ENCODE assay signal across 13 cellular contexts in the genomic region with DNA sequence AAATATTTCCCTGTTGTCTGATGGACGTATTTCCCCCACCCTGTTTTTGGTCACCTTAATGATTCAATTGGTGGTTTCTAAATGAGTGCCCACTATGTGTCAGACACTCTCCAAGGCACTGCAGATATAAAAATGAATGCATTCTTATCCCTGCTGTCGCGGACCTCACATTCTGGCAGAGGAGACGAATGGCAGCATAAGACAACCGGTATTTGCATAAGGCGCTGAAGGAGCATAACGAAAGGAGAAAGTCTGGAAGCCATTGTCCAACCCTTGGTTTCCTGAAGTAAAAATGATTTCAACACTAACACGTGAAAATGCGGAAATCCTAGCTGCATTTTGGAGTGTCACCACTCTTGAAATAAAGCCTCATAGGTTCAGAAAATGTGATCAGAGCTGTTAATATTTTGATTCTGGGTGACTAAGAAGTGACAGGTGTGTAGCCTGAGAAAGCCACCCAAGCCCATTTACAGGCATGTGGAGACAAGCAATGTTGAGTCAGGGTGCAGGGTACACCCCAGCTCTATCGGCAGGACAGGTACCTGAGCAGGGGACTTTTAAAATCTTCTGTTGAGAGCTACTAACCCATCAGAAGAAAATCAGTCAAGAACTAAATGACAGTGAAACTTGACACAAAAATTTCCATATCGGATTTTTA. TPM values are rescaled to one million over a fixed set of nuclear protein-coding genes. Genes with fewer than 3 reads are reported as not detected.
DNase-seq lines count a peak whose midpoint lies in the region; ATAC-seq lines count a peak whose summit lies in the region.
"Had no signal": no experiment of that assay in that cellular context is flagged by ENCODE, and none has a peak within 500 bp of the region (broad histone marks: within the 10 kb centered on the region; RNA-seq: fewer than 3 reads in every experiment).

No MANE protein-coding gene starts in this region.

- H3K4me3 Mint-ChIP-seq in activated CD4-positive, alpha-beta memory T cell treated with anti-CD3 and anti-CD28 coated beads for 36 hours = no peak overlapping the region
- no peak overlapping the region for H3K4me3 Mint-ChIP-seq in activated CD4-positive, alpha-beta memory T cell treated with anti-CD3 and anti-CD28 coated beads, Interleukin-2, amount 10 ng/mL, durations not matched to agents 7 days and 5 days
- H3K4me3 Mint-ChIP-seq in stimulated activated effector memory CD8-positive, alpha-beta T cell treated with anti-CD3 and anti-CD28 coated beads, Interleukin-12 subunit alpha, Interleukin-12 subunit beta, amount 100 ng/mL, for 72 hours = peak overlapping the region; percentile 27
- H3K4me3 Mint-ChIP-seq: activated CD8-positive, alpha-beta memory T cell treated with anti-CD3 and anti-CD28 coated beads, Interleukin-2, amount 10 ng/mL, durations not matched to agents 7 days and 5 days had no signal

- H3K4me1 Mint-ChIP-seq in activated CD4-positive, alpha-beta memory T cell treated with anti-CD3 and anti-CD28 coated beads for 36 hours (ENCODE audit: low read depth) = peaks cover 48% of the 10 kb centered on the region
- H3K4me1 Mint-ChIP-seq in activated CD4-positive, alpha-beta memory T cell treated with anti-CD3 and anti-CD28 coated beads, Interleukin-2, amount 10 ng/mL, durations not matched to agents 7 days and 5 days = peaks cover 59% of the 10 kb centered on the region
- H3K4me1 Mint-ChIP-seq in stimulated activated effector memory CD8-positive, alpha-beta T cell treated with anti-CD3 and anti-CD28 coated beads, Interleukin-12 subunit alpha, Interleukin-12 subunit beta, amount 100 ng/mL, for 72 hours = peaks cover 26% of the 10 kb centered on the region

- peak; percentile 36 for ATAC-seq in GM21619 (IDR thresholded peaks at IDR 0.05; ENCODE audit: unreplicated experiment)
- peak; percentile 93 for ATAC-seq in stimulated activated effector memory CD8-positive, alpha-beta T cell treated with anti-CD3 and anti-CD28 coated beads, Interleukin-12 subunit alpha, Interleukin-12 subunit beta, amount 100 ng/mL, for 72 hours
- ATAC-seq: activated CD8-positive, alpha-beta memory T cell treated with anti-CD3 and anti-CD28 coated beads, Interleukin-2, amount 10 ng/mL, durations not matched to agents 7 days and 5 days; left lung had no signal

- intact Hi-C loops in activated CD4-positive, alpha-beta memory T cell treated with anti-CD3 and anti-CD28 coated beads for 36 hours (cut with micrococcal nuclease) = no loop called here

- peak; percentile 35 for DNase-seq in activated CD4-positive, alpha-beta memory T cell treated with anti-CD3 and anti-CD28 coated beads for 36 hours
- no peak for DNase-seq in activated CD4-positive, alpha-beta memory T cell treated with anti-CD3 and anti-CD28 coated beads, Interleukin-2, amount 10 ng/mL, durations not matched to agents 7 days and 5 days
- DNase-seq in NOMO-1 treated with dmso at 0.1 percent for 144 hours (lab: John Stamatoyannopoulos, UW; ENCODE audit: unreplicated experiment) = peak; percentile 40
- no peak for DNase-seq in stimulated activated effector memory CD8-positive, alpha-beta T cell treated with anti-CD3 and anti-CD28 coated beads, Interleukin-12 subunit alpha, Interleukin-12 subunit beta, amount 100 ng/mL, for 72 hours (ENCODE audit: low spot score in 2 of 2)
- DNase-seq in NCI-H345 treated with DMSO at 0.1 percent for 48 hours (lab: John Stamatoyannopoulos, UW; ENCODE audit: unreplicated experiment) = no peak
- no peak for DNase-seq in HCEC 1CT
- DNase-seq in COR-L47 (lab: John Stamatoyannopoulos, UW) = no peak
- DNase-seq: ACHN; activated CD8-positive, alpha-beta memory T cell treated with anti-CD3 and anti-CD28 coated beads, Interleukin-2, amount 10 ng/mL, durations not matched to agents 7 days and 5 days; foreskin fibroblast; left lung; stimulated activated CD8-positive, alpha-beta memory T cell treated with anti-CD3 and anti-CD28 coated beads, Interleukin-4, amount 100 ng/mL, for 48 hours had no signal

- POLR2A ChIA-PET in activated CD4-positive, alpha-beta memory T cell treated with anti-CD3 and anti-CD28 coated beads for 36 hours (lab: Charles Lee) = no interaction called here
- POLR2A ChIA-PET in activated CD4-positive, alpha-beta memory T cell treated with anti-CD3 and anti-CD28 coated beads, Interleukin-2, amount 10 ng/mL, durations not matched to agents 7 days and 5 days (lab: Charles Lee) = interaction anchor here (1.2 to 6.6 kb wide), 2 partner anchors 9 to 10 kb away, joined by 3 to 51 read pairs; partner anchors contain the start of gene GAB2

- no peaks in the 10 kb centered on the region for H3K27me3 Mint-ChIP-seq in activated CD4-positive, alpha-beta memory T cell treated with anti-CD3 and anti-CD28 coated beads for 36 hours
- H3K27me3 Mint-ChIP-seq in activated CD4-positive, alpha-beta memory T cell treated with anti-CD3 and anti-CD28 coated beads, Interleukin-2, amount 10 ng/mL, durations not matched to agents 7 days and 5 days = no peaks in the 10 kb centered on the region
- H3K27me3 Mint-ChIP-seq: activated CD8-positive, alpha-beta memory T cell treated with anti-CD3 and anti-CD28 coated beads, Interleukin-2, amount 10 ng/mL, durations not matched to agents 7 days and 5 days had no signal

- CTCF ChIA-PET in activated CD4-positive, alpha-beta memory T cell treated with anti-CD3 and anti-CD28 coated beads for 36 hours (lab: Charles Lee) = interaction anchor here (0.9 to 7.8 kb wide), 3 partner anchors 11 to 137 kb away, joined by 3 to 49 read pairs (median 26); partner anchors contain the start of gene GAB2
- CTCF ChIA-PET in activated CD4-positive, alpha-beta memory T cell treated with anti-CD3 and anti-CD28 coated beads, Interleukin-2, amount 10 ng/mL, durations not matched to agents 7 days and 5 days (lab: Charles Lee) = interaction anchor here (0.8 to 6.5 kb wide), 4 partner anchors 9 to 199 kb away, joined by 3 to 73 read pairs (median 4); partner anchors contain the start of gene GAB2

- no peak overlapping the region for H3K27ac Mint-ChIP-seq in activated CD4-positive, alpha-beta memory T cell treated with anti-CD3 and anti-CD28 coated beads for 36 hours
- H3K27ac Mint-ChIP-seq in activated CD4-positive, alpha-beta memory T cell treated with anti-CD3 and anti-CD28 coated beads, Interleukin-2, amount 10 ng/mL, durations not matched to agents 7 days and 5 days = no peak overlapping the region
- peak overlapping the region; percentile 18 for H3K27ac Mint-ChIP-seq in stimulated activated effector memory CD8-positive, alpha-beta T cell treated with anti-CD3 and anti-CD28 coated beads, Interleukin-12 subunit alpha, Interleukin-12 subunit beta, amount 100 ng/mL, for 72 hours
- H3K27ac Mint-ChIP-seq: activated CD8-positive, alpha-beta memory T cell treated with anti-CD3 and anti-CD28 coated beads, Interleukin-2, amount 10 ng/mL, durations not matched to agents 7 days and 5 days had no signal

- no peaks in the 10 kb centered on the region for H3K9me3 Mint-ChIP-seq in activated CD4-positive, alpha-beta memory T cell treated with anti-CD3 and anti-CD28 coated beads for 36 hours
- peaks cover 2% of the 10 kb centered on the region for H3K9me3 Mint-ChIP-seq in activated CD4-positive, alpha-beta memory T cell treated with anti-CD3 and anti-CD28 coated beads, Interleukin-2, amount 10 ng/mL, durations not matched to agents 7 days and 5 days
- no peaks in the 10 kb centered on the region for H3K9me3 Mint-ChIP-seq in stimulated activated effector memory CD8-positive, alpha-beta T cell treated with anti-CD3 and anti-CD28 coated beads, Interleukin-12 subunit alpha, Interleukin-12 subunit beta, amount 100 ng/mL, for 72 hours

- H3K36me3 Mint-ChIP-seq in activated CD4-positive, alpha-beta memory T cell treated with anti-CD3 and anti-CD28 coated beads for 36 hours = peaks cover 4% of the 10 kb centered on the region
- peaks cover 11% of the 10 kb centered on the region for H3K36me3 Mint-ChIP-seq in activated CD4-positive, alpha-beta memory T cell treated with anti-CD3 and anti-CD28 coated beads, Interleukin-2, amount 10 ng/mL, durations not matched to agents 7 days and 5 days (ENCODE audit: low read depth)
- peaks cover 4% of the 10 kb centered on the region for H3K36me3 Mint-ChIP-seq in stimulated activated effector memory CD8-positive, alpha-beta T cell treated with anti-CD3 and anti-CD28 coated beads, Interleukin-12 subunit alpha, Interleukin-12 subunit beta, amount 100 ng/mL, for 72 hours

RNA-seq across cellular contexts. Expression of gene GAB2, which starts 10.1 kb away (rescaled TPM):
- 10 to 100 TPM in 1 of 2 experiments, 1 to 10 TPM in 1; 8.9 to 11.1 TPM for total RNA-seq in activated CD4-positive, alpha-beta memory T cell treated with anti-CD3 and anti-CD28 coated beads for 36 hours
- 10 to 100 TPM; 51.8 to 55.8 TPM for total RNA-seq in activated CD4-positive, alpha-beta memory T cell treated with anti-CD3 and anti-CD28 coated beads, Interleukin-2, amount 10 ng/mL, durations not matched to agents 7 days and 5 days

Comparison
In these comparisons a context has a peak if more than half of its experiments do, and no peak if none do; other contexts are left out.
1. DNase-seq: peak in activated CD4-positive, alpha-beta memory T cell treated with anti-CD3 and anti-CD28 coated beads for 36 hours (single experiment) and NOMO-1 treated with dmso at 0.1 percent for 144 hours (single experiment); none in activated CD4-positive, alpha-beta memory T cell treated with anti-CD3 and anti-CD28 coated beads, Interleukin-2, amount 10 ng/mL, durations not matched to agents 7 days and 5 days (single experiment), stimulated activated effector memory CD8-positive, alpha-beta T cell treated with anti-CD3 and anti-CD28 coated beads, Interleukin-12 subunit alpha, Interleukin-12 subunit beta, amount 100 ng/mL, for 72 hours (0 of 2), NCI-H345 treated with DMSO at 0.1 percent for 48 hours (single experiment), HCEC 1CT (single experiment) and COR-L47 (single experiment).
2. RNA of gene GAB2, which starts 10.1 kb away (total RNA-seq): 51.8 to 55.8 TPM in activated CD4-positive, alpha-beta memory T cell treated with anti-CD3 and anti-CD28 coated beads, Interleukin-2, amount 10 ng/mL, durations not matched to agents 7 days and 5 days; 8.9 to 11.1 TPM in activated CD4-positive, alpha-beta memory T cell treated with anti-CD3 and anti-CD28 coated beads for 36 hours; every median in the first group is over 4 times any median in the second.